ENCODE assay signal across 8 cellular contexts in the genomic region with DNA sequence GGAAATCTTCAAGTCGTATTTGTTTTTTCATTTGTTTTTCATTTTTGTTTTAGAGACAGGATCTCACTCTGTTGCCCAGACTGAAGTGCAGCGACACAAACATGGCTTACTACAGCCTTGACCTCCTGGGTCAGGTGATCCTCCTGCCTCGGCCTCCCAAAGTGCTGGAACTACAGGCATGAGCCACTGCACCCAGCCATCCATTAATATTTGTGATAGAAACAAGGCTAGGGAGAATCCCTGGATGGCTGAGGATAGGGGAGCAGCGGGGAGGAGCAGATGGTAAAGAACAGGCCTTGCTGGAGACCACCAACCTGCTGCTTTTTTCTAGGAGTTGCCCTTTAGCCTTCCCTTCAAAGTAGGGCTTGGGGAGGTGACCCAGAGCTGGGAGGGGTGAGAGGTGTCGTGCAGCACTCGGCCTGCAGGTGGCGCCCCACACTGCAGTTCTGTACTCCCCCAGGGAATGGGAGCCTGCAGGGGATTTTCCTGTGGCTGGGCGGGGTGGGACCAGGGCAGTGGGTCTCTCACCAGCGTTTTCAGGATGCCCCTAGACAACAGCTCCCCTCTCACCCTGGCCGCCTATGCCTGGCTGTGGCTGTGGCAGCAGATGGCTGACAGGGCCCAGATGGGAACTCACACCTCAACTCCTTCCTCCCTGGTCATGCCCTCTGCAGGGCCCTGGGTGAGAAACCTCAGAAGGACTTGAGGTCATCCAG.
DNase-seq lines count a peak whose midpoint lies in the region; ATAC-seq and TF ChIP-seq lines count a peak whose summit lies in the region.

No MANE protein-coding gene starts in this region.

- TF ChIP-seq CTCF in Loucy (conservative IDR thresholded peaks at IDR 0.05; ENCODE audit: low read length) (peak; percentile 96), VCaP (conservative IDR thresholded peaks at IDR 0.05) (peak; percentile 92), brain microvascular endothelial cell (IDR thresholded peaks at IDR 0.05; ENCODE audit: low read depth, low read length, missing control alignments) (peak; percentile 96)

- H3K79me2 ChIP-seq in Loucy (ENCODE audit: insufficient read depth, low read length): no peaks in the 10 kb centered on the region

- ATAC-seq in GM19467 (IDR thresholded peaks at IDR 0.05; ENCODE audit: unreplicated experiment): no peak

- no peaks in the 10 kb centered on the region for H3K36me3 ChIP-seq in Loucy (ENCODE audit: insufficient read depth, low read length)
- H3K36me3 ChIP-seq in brain microvascular endothelial cell (replicated peaks): no peaks in the 10 kb centered on the region

- H3K4me3 ChIP-seq in Loucy (ENCODE audit: low read length, poor library complexity, severe bottlenecking) (no peak overlapping the region), brain microvascular endothelial cell (ENCODE audit: low read depth, low read length) (no peak overlapping the region)

- no peaks in the 10 kb centered on the region for H3K9me3 ChIP-seq in Loucy (ENCODE audit: insufficient read depth, low read depth, low read length)

- H3K9me2 ChIP-seq in Loucy (replicated peaks; ENCODE audit: low read depth, low read length): no peaks in the 10 kb centered on the region

- H3K4me2 ChIP-seq in Loucy (ENCODE audit: low read depth, low read length, poor library complexity, severe bottlenecking): no peak overlapping the region

- DNase-seq in NCI-H748 (lab: John Stamatoyannopoulos, UW; ENCODE audit: unreplicated experiment) (peak; percentile 38), NCI-H748 treated with DMSO at 0.1 percent for 48 hours (lab: John Stamatoyannopoulos, UW) (no peak), brain microvascular endothelial cell (peak; percentile 40), inferior parietal cortex (ENCODE audit: extremely low spot score) (peak; percentile 75)
- peak; percentile 68 for DNase-seq in stimulated activated CD4-positive, alpha-beta T cell treated with anti-CD3 and anti-CD28 coated beads, Interleukin-1b, Interleukin-23, amount 100 ng/mL, for 48 hours

- H3K9ac ChIP-seq in Loucy (ENCODE audit: low read depth, low read length, poor library complexity, severe bottlenecking): no peak overlapping the region

- H3K27me3 ChIP-seq in Loucy (ENCODE audit: insufficient read depth, low read length, poor library complexity, severe bottlenecking): no peaks in the 10 kb centered on the region
- peaks cover 8% of the 10 kb centered on the region for H3K27me3 ChIP-seq in brain microvascular endothelial cell (replicated peaks)

- in situ Hi-C loops in brain microvascular endothelial cell (cut with HindIII; ENCODE audit: low pct_ligation_motif_present, low sequenced_read_pairs): no loop called here

- H3F3A ChIP-seq in Loucy (ENCODE audit: low read depth): no peaks in the 10 kb centered on the region

- H3K27ac ChIP-seq in VCaP (no peak overlapping the region), brain microvascular endothelial cell (no peak overlapping the region)

- no peaks in the 10 kb centered on the region for H4K20me1 ChIP-seq in Loucy (ENCODE audit: insufficient read depth, low read length, poor library complexity, severe bottlenecking)

- H2AFZ ChIP-seq in Loucy (ENCODE audit: low read length): no peak overlapping the region

- no peaks in the 10 kb centered on the region for H3K4me1 ChIP-seq in Loucy (ENCODE audit: insufficient read depth, low read length, poor library complexity, severe bottlenecking)
